Comparison of ENCODE assay signal across 15 cellular contexts in genomic region chr22:46750530-46750800, GRCh38. TPM values are rescaled to one million over a fixed set of nuclear protein-coding genes. Genes with fewer than 3 reads are reported as not detected.
DNase-seq lines count a peak whose midpoint lies in the region; ATAC-seq, FAIRE-seq and TF ChIP-seq lines count a peak whose summit lies in the region.
"Had no signal": no experiment of that assay in that cellular context is flagged by ENCODE, and none has a peak within 500 bp of the region (broad histone marks: within the 10 kb centered on the region; RNA-seq: fewer than 3 reads in every experiment).

No MANE protein-coding gene starts in this region.

- WGBS in hepatocyte (ENCODE audit: low lambda C conversion rate, missing lambda C conversion rate), result 85% methylated on average over 5 of the region's 5 CpGs
- 42 to 72% (median 63%) methylated on average over 3 to 5 of the region's 5 CpGs for WGBS in small intestine, 3 donors

- H3K4me1 ChIP-seq in hepatocyte (ENCODE audit: insufficient read depth), result peaks cover 18% of the 10 kb centered on the region
- H3K4me1 ChIP-seq in small intestine (ENCODE audit: control insufficient read depth in 2 of 2, insufficient read depth in 1 of 2, low read depth in 1 of 2, low read length in 1 of 2), result peaks cover 21 to 23% of the 10 kb centered on the region in 2 donors

- peaks cover 20% of the 10 kb centered on the region for H3K4me1 Mint-ChIP-seq in T-helper 1 cell treated with Interleukin-12 subunit alpha and Interleukin-12 subunit beta and Interleukin-4 antibody, amounts not matched to agents 30 μg/mL and 1 μg/mL, for 36 hours (ENCODE audit: low read depth)

- H3K27ac ChIP-seq in RWPE1 (peak overlapping the region; percentile 54), hepatocyte (peak overlapping the region; percentile 40), small intestine (ENCODE audit: low read depth in 1 of 2, low read length in 1 of 2) (peak overlapping the region; percentile 36 to 85)
- H3K27ac ChIP-seq: 22Rv1 had no signal

- H2AFZ ChIP-seq in hepatocyte, result no peak overlapping the region

- H4K20me1 ChIP-seq in hepatocyte (ENCODE audit: insufficient read depth, poor library complexity, severe bottlenecking), result no peaks in the 10 kb centered on the region

- H3K36me3 ChIP-seq in hepatocyte (replicated peaks; ENCODE audit: insufficient read depth, low read depth) (no peaks in the 10 kb centered on the region), small intestine (ENCODE audit: control insufficient read depth in 2 of 2, insufficient read depth in 2 of 2, low read length in 2 of 2) (no peaks in the 10 kb centered on the region)

- no peaks in the 10 kb centered on the region for H3K27me3 ChIP-seq in hepatocyte
- no peaks in the 10 kb centered on the region for H3K27me3 ChIP-seq in small intestine (ENCODE audit: control insufficient read depth in 2 of 2, insufficient read depth in 2 of 2, low read length in 2 of 2)

- no peak overlapping the region for H3K4me3 Mint-ChIP-seq in T-helper 1 cell treated with Interleukin-12 subunit alpha and Interleukin-12 subunit beta and Interleukin-4 antibody, amounts not matched to agents 30 μg/mL and 1 μg/mL, for 36 hours
- H3K4me3 Mint-ChIP-seq: activated naive CD4-positive, alpha-beta T cell treated with anti-CD3 and anti-CD28 coated beads for 36 hours; mesothelial cell of epicardium had no signal

- TF ChIP-seq CTCF in RWPE1 (conservative IDR thresholded peaks at IDR 0.05; ENCODE audit: low read depth) (no peak), hepatocyte (IDR thresholded peaks at IDR 0.05; ENCODE audit: poor library complexity) (no peak)

- no peaks in the 10 kb centered on the region for H3K79me2 ChIP-seq in hepatocyte

- DNase-seq in T-helper 1 cell (no peak), RWPE1 (ENCODE audit: low spot score) (no peak), hepatocyte (ENCODE audit: low spot score) (no peak), small intestine (no peak), NCI-H1436 treated with DMSO at 0.1 percent for 48 hours (lab: John Stamatoyannopoulos, UW) (no peak)
- DNase-seq: activated CD4-positive, alpha-beta T cell treated with anti-CD3 and anti-CD28 coated beads, Interleukin-2, amount 50 U/mL, for 1 hour; activated naive CD4-positive, alpha-beta T cell treated with anti-CD3 and anti-CD28 coated beads for 36 hours; NCI-H1048; NCI-H226; PC-3 had no signal

- H3K9me3 ChIP-seq in hepatocyte (ENCODE audit: low read depth) (no peaks in the 10 kb centered on the region), small intestine (ENCODE audit: control insufficient read depth, low read depth) (no peaks in the 10 kb centered on the region)

- H3K27me3 Mint-ChIP-seq in T-helper 1 cell treated with Interleukin-12 subunit alpha and Interleukin-12 subunit beta and Interleukin-4 antibody, amounts not matched to agents 30 μg/mL and 1 μg/mL, for 36 hours (ENCODE audit: low read depth), result no peaks in the 10 kb centered on the region

- no peak for FAIRE-seq in small intestine (lab: Jason Lieb, UNC)

- H3K9me3 Mint-ChIP-seq in T-helper 1 cell treated with Interleukin-12 subunit alpha and Interleukin-12 subunit beta and Interleukin-4 antibody, amounts not matched to agents 30 μg/mL and 1 μg/mL, for 36 hours, result no peaks in the 10 kb centered on the region
- H3K9me3 Mint-ChIP-seq: activated naive CD4-positive, alpha-beta T cell treated with anti-CD3 and anti-CD28 coated beads for 36 hours; mesothelial cell of epicardium had no signal

- ATAC-seq in GM18502 (IDR thresholded peaks at IDR 0.05; ENCODE audit: poor library complexity, unreplicated experiment), result no peak
- ATAC-seq in HG03045 (IDR thresholded peaks at IDR 0.05; ENCODE audit: unreplicated experiment), result no peak
- ATAC-seq: PC-3 had no signal

- H3K9me2 ChIP-seq in hepatocyte (replicated peaks; ENCODE audit: insufficient read depth), result no peaks in the 10 kb centered on the region

- no peak overlapping the region for H3K4me2 ChIP-seq in hepatocyte

- no peaks in the 10 kb centered on the region for H3K36me3 Mint-ChIP-seq in T-helper 1 cell treated with Interleukin-12 subunit alpha and Interleukin-12 subunit beta and Interleukin-4 antibody, amounts not matched to agents 30 μg/mL and 1 μg/mL, for 36 hours (ENCODE audit: low read depth)
- H3K36me3 Mint-ChIP-seq: mesothelial cell of epicardium had no signal

- H3K4me3 ChIP-seq in hepatocyte (no peak overlapping the region), small intestine (ENCODE audit: low read depth in 1 of 2, low read length in 2 of 2) (no peak overlapping the region)

- peak overlapping the region; percentile 41 for H3K27ac Mint-ChIP-seq in T-helper 1 cell treated with Interleukin-12 subunit alpha and Interleukin-12 subunit beta and Interleukin-4 antibody, amounts not matched to agents 30 μg/mL and 1 μg/mL, for 36 hours

- CTCF ChIA-PET in RWPE1 (lab: Yijun Ruan, JAX), result no interaction called here

- POLR2A ChIA-PET in RWPE1 (lab: Yijun Ruan, JAX; ENCODE audit: low non-redundant PET), result interaction anchor here (0.6 kb wide), 1 partner anchor 12 kb away, joined by 3 read pairs; the partner anchor contains the start of gene TBC1D22A

RNA-seq across cellular contexts. Expression of gene TBC1D22A, which starts 12.0 kb away (rescaled TPM):
- total RNA-seq in hepatocyte, result 10.3 and 15.3 TPM in 2 replicates
- polyA plus RNA-seq in hepatocyte (19.8 and 21.7 TPM in 2 replicates), small intestine (10 to 100 TPM; 17.7 to 23.0 (median 18.9) TPM)

RNA-seq across cellular contexts. Expression of gene CERK, which starts 12.4 kb away (rescaled TPM):
- 48.0 and 59.0 TPM in 2 replicates for total RNA-seq in hepatocyte
- polyA plus RNA-seq in hepatocyte (33.1 and 38.6 TPM in 2 replicates), small intestine (10 to 100 TPM; 43.7 to 59.7 (median 59.7) TPM)
